Comparison of ENCODE assay signal across 1 cellular context in genomic region chr5:67010684-67011409, GRCh38.
TF ChIP-seq lines count a peak whose summit lies in the region.

No MANE protein-coding gene starts in this region.

TF ChIP-seq in HEK293, 187 proteins besides CTCF, POLR2A, EP300 and RAD21 (continued from another document and continues in another):
- TF ChIP-seq ZNF518A (tag by site-specific recombination; conservative IDR thresholded peaks at IDR 0.05; ENCODE audit: low read depth) (no peak), ZNF488 (tag by site-specific recombination; IDR thresholded peaks at IDR 0.05) (no peak), ZNF596 (tag by site-specific recombination; IDR thresholded peaks at IDR 0.05) (no peak), ZNF510 (tag by site-specific recombination; IDR thresholded peaks at IDR 0.05; ENCODE audit: insufficient replicate concordance) (no peak), ZBTB21 (tag by site-specific recombination; IDR thresholded peaks at IDR 0.05) (no peak), ZNF791 (tag by site-specific recombination; IDR thresholded peaks at IDR 0.05) (no peak), ZNF555 (tag by site-specific recombination; conservative IDR thresholded peaks at IDR 0.05) (no peak), SCRT2 (tag by site-specific recombination; IDR thresholded peaks at IDR 0.05) (peak; percentile 99), ZNF623 (tag by site-specific recombination; IDR thresholded peaks at IDR 0.05) (no peak), ZNF311 (tag by site-specific recombination; IDR thresholded peaks at IDR 0.05; ENCODE audit: borderline replicate concordance) (no peak), WT1 (tag by site-specific recombination; IDR thresholded peaks at IDR 0.05) (0 out of 2 replicates have a peak, but pooled peaks have one; percentile 41), ZNF169 (tag by site-specific recombination; IDR thresholded peaks at IDR 0.05) (no peak), KLF8 (tag by site-specific recombination; IDR thresholded peaks at IDR 0.05) (no peak), ZNF266 (tag by site-specific recombination; IDR thresholded peaks at IDR 0.05; ENCODE audit: low read depth) (no peak), ZNF155 (tag by site-specific recombination; IDR thresholded peaks at IDR 0.05) (no peak), ZNF701 (tag by site-specific recombination; IDR thresholded peaks at IDR 0.05) (no peak), ZBTB17 (tag by site-specific recombination; IDR thresholded peaks at IDR 0.05) (0 out of 2 replicates have a peak, but pooled peaks have one; percentile 33), ZSCAN4 (tag by site-specific recombination; IDR thresholded peaks at IDR 0.05) (no peak), ZNF704 (tag by site-specific recombination; IDR thresholded peaks at IDR 0.05) (no peak), BCL6B (tag by site-specific recombination; IDR thresholded peaks at IDR 0.05) (no peak), ZBTB26 (tag by site-specific recombination; optimal IDR thresholded peaks at IDR 0.05) (no peak), OVOL3 (tag by site-specific recombination; IDR thresholded peaks at IDR 0.05) (no peak), ZNF354C (tag by site-specific recombination; IDR thresholded peaks at IDR 0.05; ENCODE audit: borderline replicate concordance, low read depth) (no peak), YY1 (tag by site-specific recombination; IDR thresholded peaks at IDR 0.05) (no peak), ZNF76 (tag by site-specific recombination; IDR thresholded peaks at IDR 0.05; ENCODE audit: borderline replicate concordance, low read depth) (no peak), ZIC2 (tag by site-specific recombination; IDR thresholded peaks at IDR 0.05) (no peak), ATF2 (tag by site-specific recombination; IDR thresholded peaks at IDR 0.05; ENCODE audit: low read depth) (no peak), ZNF747 (tag by site-specific recombination; IDR thresholded peaks at IDR 0.05) (no peak), ZBTB10 (tag by site-specific recombination; IDR thresholded peaks at IDR 0.05) (no peak), ZBTB1 (tag by site-specific recombination; IDR thresholded peaks at IDR 0.05) (no peak), ZNF624 (tag by site-specific recombination; IDR thresholded peaks at IDR 0.05) (no peak), HOXD13 (CRISPR knock-in tag; IDR thresholded peaks at IDR 0.05; ENCODE audit: borderline replicate concordance) (no peak), TSHZ1 (tag by site-specific recombination; IDR thresholded peaks at IDR 0.05; ENCODE audit: borderline replicate concordance) (no peak), ZNF19 (tag by site-specific recombination; IDR thresholded peaks at IDR 0.05; ENCODE audit: low read depth) (no peak), ZNF513 (tag by site-specific recombination; IDR thresholded peaks at IDR 0.05) (no peak), ZNF548 (tag by site-specific recombination; IDR thresholded peaks at IDR 0.05) (no peak), KLF16 (tag by site-specific recombination; IDR thresholded peaks at IDR 0.05) (no peak), RBAK (tag by site-specific recombination; IDR thresholded peaks at IDR 0.05) (no peak), ZNF274 (IDR thresholded peaks at IDR 0.05; ENCODE audit: low read length) (no peak), ZNF274 (tag by site-specific recombination; IDR thresholded peaks at IDR 0.05; ENCODE audit: borderline replicate concordance) (no peak), EGR2 (tag by site-specific recombination; IDR thresholded peaks at IDR 0.05; ENCODE audit: low read depth) (peak; percentile 15; the same call in 1 of the 2 replicates), ZNF23 (tag by site-specific recombination; IDR thresholded peaks at IDR 0.05; ENCODE audit: borderline replicate concordance) (no peak), ZNF785 (tag by site-specific recombination; IDR thresholded peaks at IDR 0.05) (no peak), ZNF146 (tag by site-specific recombination; IDR thresholded peaks at IDR 0.05) (no peak)
